In genomic region chr11:57711414-57712255, GRCh38 we compare ENCODE assay signal across 8 cellular contexts. TPM values are rescaled to one million over a fixed set of nuclear protein-coding genes. Genes with fewer than 3 reads are reported as not detected.
DNase-seq lines count a peak whose midpoint lies in the region; ATAC-seq and TF ChIP-seq lines count a peak whose summit lies in the region.

TSS of gene MED19 (minus strand) at chr11:57712215. CDS start at chr11:57712179, 36 bp downstream.

- peaks cover 33 to 34% of the 10 kb centered on the region in 2 donors for H3K4me1 ChIP-seq in gastrocnemius medialis

- peak within 1 kb of the TSS; percentile 98 for H3K4me3 Mint-ChIP-seq in T-helper 2 cell treated with Interferon-gamma antibody and Interleukin-4, amounts not matched to agents 5 μg/mL and 100 μg/mL, for 36 hours

- DNase-seq in NCI-H1694 (lab: John Stamatoyannopoulos, UW) (peak; percentile 20), astrocyte of the cerebellum (ENCODE audit: low read depth) (peak; percentile 46), iPS DF 19.7 (ENCODE audit: low read depth, low spot score) (peak; percentile 92), gastrocnemius medialis (peak; percentile 45 to 69), inferior parietal cortex (ENCODE audit: extremely low spot score) (no peak)
- peak; percentile 73 for DNase-seq in T-helper 2 cell treated with Interferon-gamma antibody and Interleukin-4, amounts not matched to agents 5 μg/mL and 100 μg/mL, for 36 hours (ENCODE audit: low spot score)

- peak within 1 kb of the TSS; percentile 98 for H3K27ac Mint-ChIP-seq in T-helper 2 cell treated with Interferon-gamma antibody and Interleukin-4, amounts not matched to agents 5 μg/mL and 100 μg/mL, for 36 hours

- H3K9me3 ChIP-seq in gastrocnemius medialis = no peaks in the 10 kb centered on the region

- intact Hi-C loops in gastrocnemius medialis (cut with DNase I; ENCODE audit: low total_unique reads) = loop anchor here (1.0 to 5.0 kb wide), 6 partner anchors 30 to 1906 kb away; partner anchors contain the start of genes CLP1, LPXN, OSBP and SELENOH

- H3K9me3 Mint-ChIP-seq in T-helper 2 cell treated with Interferon-gamma antibody and Interleukin-4, amounts not matched to agents 5 μg/mL and 100 μg/mL, for 36 hours = no peaks in the 10 kb centered on the region

- peak; percentile 28 for ATAC-seq in GM18499 (IDR thresholded peaks at IDR 0.05; ENCODE audit: insufficient read depth, unreplicated experiment)
- ATAC-seq in HG02885 (IDR thresholded peaks at IDR 0.05; ENCODE audit: poor library complexity, unreplicated experiment) = peak; percentile 44
- peak; percentile 40 to 43 for ATAC-seq in gastrocnemius medialis

- H3K27me3 Mint-ChIP-seq in T-helper 2 cell treated with Interferon-gamma antibody and Interleukin-4, amounts not matched to agents 5 μg/mL and 100 μg/mL, for 36 hours (ENCODE audit: low read depth) = no peaks in the 10 kb centered on the region

- TF ChIP-seq POLR2A in gastrocnemius medialis (IDR thresholded peaks at IDR 0.05) = peak; percentile 39 to 50

- H3K27ac ChIP-seq in gastrocnemius medialis = peak within 1 kb of the TSS; percentile 87 to 91 (median 89)

- H3K4me1 Mint-ChIP-seq in T-helper 2 cell treated with Interferon-gamma antibody and Interleukin-4, amounts not matched to agents 5 μg/mL and 100 μg/mL, for 36 hours (ENCODE audit: low read depth) = peaks cover 35% of the 10 kb centered on the region

- in situ Hi-C loops in astrocyte of the cerebellum (cut with HindIII; ENCODE audit: low sequenced_read_pairs) (loop anchor here (5.0 kb wide), 1 partner anchor 101 kb away; no protein-coding TSS in a partner anchor), gastrocnemius medialis (cut with MboI; ENCODE audit: low sequenced_read_pairs in 4 of 4) (loop anchor here in 1 of 4 donors (25.0 kb wide), 1 partner anchor 876 kb away; the partner anchor contains the start of genes LPXN and ZFP91)

- peak within 1 kb of the TSS; percentile 100 for H3K4me3 ChIP-seq in astrocyte of the cerebellum (ENCODE audit: low read depth, low read length)
- peak within 1 kb of the TSS; percentile 82 to 99 (median 92) for H3K4me3 ChIP-seq in gastrocnemius medialis

- TF ChIP-seq CTCF in astrocyte of the cerebellum (IDR thresholded peaks at IDR 0.05; ENCODE audit: low read depth, low read length, missing control alignments) = no peak
- TF ChIP-seq CTCF in gastrocnemius medialis (IDR thresholded peaks at IDR 0.05 in 4 of 5, conservative IDR thresholded peaks at IDR 0.05 in 1 of 5) = peak in 1 of 5 experiments; percentile 9

- no peaks in the 10 kb centered on the region for H3K36me3 ChIP-seq in gastrocnemius medialis

- H3K36me3 Mint-ChIP-seq in T-helper 2 cell treated with Interferon-gamma antibody and Interleukin-4, amounts not matched to agents 5 μg/mL and 100 μg/mL, for 36 hours (ENCODE audit: low read depth) = peaks cover 19% of the 10 kb centered on the region

- H3K27me3 ChIP-seq in gastrocnemius medialis = no peaks in the 10 kb centered on the region

RNA-seq across cellular contexts. Expression of gene MED19, which starts in this region (rescaled TPM):
- total RNA-seq in gastrocnemius medialis = 10 to 100 TPM in 2 of 4 donors, 1 to 10 TPM in 2; 8.3 to 13.1 (median 10.4) TPM
